ENCODE assay signal across 26 cellular contexts in the genomic region with DNA sequence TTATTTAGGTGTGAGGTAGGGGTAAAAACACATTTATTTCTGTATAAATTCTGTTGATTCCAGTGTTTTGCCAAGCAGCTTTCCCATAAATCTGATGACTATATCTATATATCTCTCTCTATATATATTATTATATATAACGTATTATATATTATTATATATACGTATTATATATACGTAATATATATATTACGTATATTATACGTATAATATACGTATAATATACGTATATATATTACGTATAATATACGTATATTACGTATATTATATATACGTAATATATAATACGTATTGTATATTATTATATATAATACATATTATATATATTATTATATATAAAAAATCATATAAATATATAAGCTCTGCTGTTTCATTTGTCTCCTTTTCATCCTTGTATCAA.
"Had no signal": no experiment of that assay in that cellular context is flagged by ENCODE, and none has a peak within 500 bp of the region (broad histone marks: within the 10 kb centered on the region; RNA-seq: fewer than 3 reads in every experiment).

No MANE protein-coding gene starts in this region.

- DNase-seq: dermis blood vessel endothelial cell; effector memory CD4-positive, alpha-beta T cell; erythroblast; gastrocnemius medialis; head of caudate nucleus; mucosa of descending colon; naive B cell; spleen; stimulated activated CD4-positive, alpha-beta T cell treated with anti-CD3 and anti-CD28 coated beads, Interleukin-2, amount 100 ng/mL, for 48 hours; stimulated activated naive B cell treated with anti-CD40 and anti-IgM and Interleukin-4, amounts not matched to agents 10 μg/mL and 1 μg/mL and 100 μg/mL, for 72 hours; upper lobe of left lung had no signal

- ATAC-seq: gastrocnemius medialis; left lobe of liver; mucosa of descending colon; natural killer cell treated with Interleukin-12 subunit alpha and Interleukin-12 subunit beta and Interleukin-15 and Interleukin-18, amount 100 ng/mL, for 72 hours; sciatic nerve; stimulated activated naive B cell treated with anti-CD40 and anti-IgM and Interleukin-4, amounts not matched to agents 10 μg/mL and 1 μg/mL and 100 μg/mL, for 72 hours had no signal

- H3K27me3 Mint-ChIP-seq: memory B cell; naive B cell; natural killer cell treated with Interleukin-12 subunit alpha and Interleukin-12 subunit beta and Interleukin-15 and Interleukin-18, amount 100 ng/mL, for 72 hours; stimulated activated naive B cell treated with anti-CD40 and anti-IgM and Interleukin-4, amounts not matched to agents 10 μg/mL and 1 μg/mL and 100 μg/mL, for 72 hours; stimulated activated naive CD8-positive, alpha-beta T cell treated with anti-CD3 and anti-CD28 coated beads, Interleukin-15, Interleukin-2, amounts not matched to agents 100 ng/mL and 50 ng/mL, for 24 hours had no signal

- H3K27ac Mint-ChIP-seq: memory B cell; natural killer cell treated with Interleukin-12 subunit alpha and Interleukin-12 subunit beta and Interleukin-15 and Interleukin-18, amount 100 ng/mL, for 72 hours; stimulated activated naive B cell treated with anti-CD40 and anti-IgM and Interleukin-4, amounts not matched to agents 10 μg/mL and 1 μg/mL and 100 μg/mL, for 72 hours; stimulated activated naive CD8-positive, alpha-beta T cell treated with anti-CD3 and anti-CD28 coated beads, Interleukin-15, Interleukin-2, amounts not matched to agents 100 ng/mL and 50 ng/mL, for 24 hours had no signal

- H3K27me3 ChIP-seq: gastrocnemius medialis, neutrophil, right atrium auricular region, spleen, tibial nerve, upper lobe of left lung had no signal

- H3K36me3 Mint-ChIP-seq: memory B cell; naive B cell; natural killer cell treated with Interleukin-12 subunit alpha and Interleukin-12 subunit beta and Interleukin-15 and Interleukin-18, amount 100 ng/mL, for 72 hours; stimulated activated naive B cell treated with anti-CD40 and anti-IgM and Interleukin-4, amounts not matched to agents 10 μg/mL and 1 μg/mL and 100 μg/mL, for 72 hours had no signal

- H3K4me1 Mint-ChIP-seq: memory B cell; naive B cell; neural crest cell; stimulated activated naive B cell treated with anti-CD40 and anti-IgM and Interleukin-4, amounts not matched to agents 10 μg/mL and 1 μg/mL and 100 μg/mL, for 72 hours had no signal

- H3K4me1 ChIP-seq: gastrocnemius medialis, prostate gland, right atrium auricular region, spleen, tibial nerve, upper lobe of left lung had no signal

- H3K4me3 ChIP-seq: coronary artery, gastrocnemius medialis, lung, mucosa of descending colon, prostate gland, right atrium auricular region, spleen, thoracic aorta, tibial nerve, upper lobe of left lung had no signal

- H3K9me3 ChIP-seq: gastrocnemius medialis, mucosa of descending colon, neutrophil, prostate gland, right atrium auricular region, spleen, thoracic aorta, tibial nerve, upper lobe of left lung had no signal

- H3K9me3 Mint-ChIP-seq: neural crest cell; stimulated activated naive B cell treated with anti-CD40 and anti-IgM and Interleukin-4, amounts not matched to agents 10 μg/mL and 1 μg/mL and 100 μg/mL, for 72 hours; stimulated activated naive CD8-positive, alpha-beta T cell treated with anti-CD3 and anti-CD28 coated beads, Interleukin-15, Interleukin-2, amounts not matched to agents 100 ng/mL and 50 ng/mL, for 24 hours had no signal

- H3K36me3 ChIP-seq: gastrocnemius medialis, neutrophil, prostate gland, right atrium auricular region, spleen, thoracic aorta, tibial nerve, upper lobe of left lung had no signal

- H3K4me3 Mint-ChIP-seq: memory B cell; naive B cell; natural killer cell treated with Interleukin-12 subunit alpha and Interleukin-12 subunit beta and Interleukin-15 and Interleukin-18, amount 100 ng/mL, for 72 hours; neural crest cell; stimulated activated naive B cell treated with anti-CD40 and anti-IgM and Interleukin-4, amounts not matched to agents 10 μg/mL and 1 μg/mL and 100 μg/mL, for 72 hours; stimulated activated naive CD8-positive, alpha-beta T cell treated with anti-CD3 and anti-CD28 coated beads, Interleukin-15, Interleukin-2, amounts not matched to agents 100 ng/mL and 50 ng/mL, for 24 hours had no signal

- H3K27ac ChIP-seq: coronary artery, gastrocnemius medialis, neutrophil, prostate gland, right atrium auricular region, spleen, thoracic aorta, tibial nerve, upper lobe of left lung had no signal

- FAIRE-seq: keratinocyte, urothelium cell line had no signal
